Comparison of ENCODE assay signal across 30 cellular contexts in the genomic region with DNA sequence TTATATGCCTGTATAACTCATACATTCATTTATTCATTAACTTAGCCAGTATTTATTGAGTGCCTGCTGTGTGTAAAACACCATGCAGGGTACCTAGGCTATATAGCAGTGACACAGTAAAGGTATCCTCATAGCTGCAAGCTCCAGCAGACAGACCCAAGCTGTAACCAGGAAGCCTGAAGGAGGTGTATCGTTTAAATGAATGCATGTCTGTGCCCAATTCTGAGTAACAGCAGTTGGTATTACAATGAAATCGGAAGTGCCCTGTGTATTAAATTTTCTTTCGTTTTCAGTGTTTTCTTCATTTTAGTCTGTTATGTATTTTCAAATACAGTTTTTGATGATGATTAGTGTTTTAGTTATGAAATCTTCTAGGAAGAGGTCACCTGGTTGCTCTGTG.
"Had no signal": no experiment of that assay in that cellular context is flagged by ENCODE, and none has a peak within 500 bp of the region (broad histone marks: within the 10 kb centered on the region; RNA-seq: fewer than 3 reads in every experiment).

No MANE protein-coding gene starts in this region.

- H3K27me3 ChIP-seq: adrenal gland, body of pancreas, esophagus squamous epithelium, gastroesophageal sphincter, heart right ventricle had no signal

- H3K27ac Mint-ChIP-seq: activated B cell treated with CpG ODN at 0.5 μM for 24 hours; activated CD4-positive, alpha-beta T cell treated with anti-CD3 and anti-CD28 coated beads, Interleukin-2, amount 10 ng/mL, durations not matched to agents 24 days and 14 days; activated CD8-positive, alpha-beta T cell treated with anti-CD3 and anti-CD28 coated beads for 36 hours; activated naive CD4-positive, alpha-beta T cell treated with anti-CD3 and anti-CD28 coated beads for 36 hours; activated naive CD4-positive, alpha-beta T cell treated with anti-CD3 and anti-CD28 coated beads, Interleukin-2, amount 50 U/mL, for 24 hours; activated naive CD8-positive, alpha-beta T cell treated with anti-CD3 and anti-CD28 coated beads for 36 hours; activated naive CD8-positive, alpha-beta T cell treated with anti-CD3 and anti-CD28 coated beads, Interleukin-2, amount 50 U/mL, for 24 hours; activated T-helper 2 cell treated with anti-CD3 and anti-CD28 coated beads, Interferon-gamma antibody, Interleukin-2, Interleukin-4, amounts not matched to agents 10 μg/mL and 5 μg/mL and 100 μg/mL, durations not matched to agents 14 hours and 24 hours and 36 hours; effector memory CD8-positive, alpha-beta T cell; T-helper 17 cell; T-helper 2 cell treated with Interferon-gamma antibody and Interleukin-4, amounts not matched to agents 5 μg/mL and 100 μg/mL, for 36 hours had no signal

- H3K27me3 Mint-ChIP-seq: activated B cell treated with CpG ODN at 0.5 μM for 24 hours; activated CD4-positive, alpha-beta T cell treated with anti-CD3 and anti-CD28 coated beads, Interleukin-2, amount 10 ng/mL, durations not matched to agents 24 days and 14 days; activated CD8-positive, alpha-beta T cell treated with anti-CD3 and anti-CD28 coated beads for 36 hours; activated naive CD4-positive, alpha-beta T cell treated with anti-CD3 and anti-CD28 coated beads, Interleukin-2, amount 50 U/mL, for 24 hours; activated naive CD8-positive, alpha-beta T cell treated with anti-CD3 and anti-CD28 coated beads for 36 hours; activated naive CD8-positive, alpha-beta T cell treated with anti-CD3 and anti-CD28 coated beads, Interleukin-2, amount 50 U/mL, for 24 hours; effector memory CD8-positive, alpha-beta T cell; T-helper 17 cell had no signal

- FAIRE-seq: colon had no signal

- H3K4me3 Mint-ChIP-seq: activated B cell treated with CpG ODN at 0.5 μM for 24 hours; activated CD4-positive, alpha-beta T cell treated with anti-CD3 and anti-CD28 coated beads, Interleukin-2, amount 10 ng/mL, durations not matched to agents 24 days and 14 days; activated CD8-positive, alpha-beta T cell treated with anti-CD3 and anti-CD28 coated beads for 36 hours; activated naive CD4-positive, alpha-beta T cell treated with anti-CD3 and anti-CD28 coated beads for 36 hours; activated naive CD4-positive, alpha-beta T cell treated with anti-CD3 and anti-CD28 coated beads, Interleukin-2, amount 50 U/mL, for 24 hours; activated naive CD8-positive, alpha-beta T cell treated with anti-CD3 and anti-CD28 coated beads for 36 hours; activated naive CD8-positive, alpha-beta T cell treated with anti-CD3 and anti-CD28 coated beads, Interleukin-2, amount 50 U/mL, for 24 hours; activated T-cell treated with anti-CD3 and anti-CD28 coated beads, Interleukin-2, amount 50 U/mL, for 4 hours; effector memory CD8-positive, alpha-beta T cell; T-helper 17 cell; T-helper 2 cell treated with Interferon-gamma antibody and Interleukin-4, amounts not matched to agents 5 μg/mL and 100 μg/mL, for 36 hours had no signal

- ATAC-seq: activated CD8-positive, alpha-beta T cell treated with anti-CD3 and anti-CD28 coated beads for 36 hours; activated naive CD8-positive, alpha-beta T cell treated with anti-CD3 and anti-CD28 coated beads, Interleukin-2, amount 50 U/mL, for 24 hours; activated T-cell treated with anti-CD3 and anti-CD28 coated beads, Interleukin-2, amount 50 U/mL, for 4 hours; body of pancreas; effector memory CD8-positive, alpha-beta T cell; gastroesophageal sphincter; heart right ventricle; T-helper 17 cell had no signal

- H3K4me3 ChIP-seq: adrenal gland, body of pancreas, esophagus squamous epithelium, gastroesophageal sphincter, heart right ventricle had no signal

- H3K36me3 ChIP-seq: adrenal gland, esophagus squamous epithelium, gastroesophageal sphincter, heart right ventricle, WERI-Rb-1 had no signal

- H3K9me3 Mint-ChIP-seq: activated B cell treated with CpG ODN at 0.5 μM for 24 hours; activated CD4-positive, alpha-beta T cell treated with anti-CD3 and anti-CD28 coated beads, Interleukin-2, amount 10 ng/mL, durations not matched to agents 24 days and 14 days; activated CD8-positive, alpha-beta T cell treated with anti-CD3 and anti-CD28 coated beads for 36 hours; activated naive CD4-positive, alpha-beta T cell treated with anti-CD3 and anti-CD28 coated beads for 36 hours; activated naive CD4-positive, alpha-beta T cell treated with anti-CD3 and anti-CD28 coated beads, Interleukin-2, amount 50 U/mL, for 24 hours; activated naive CD8-positive, alpha-beta T cell treated with anti-CD3 and anti-CD28 coated beads for 36 hours; activated naive CD8-positive, alpha-beta T cell treated with anti-CD3 and anti-CD28 coated beads, Interleukin-2, amount 50 U/mL, for 24 hours; activated T-cell treated with anti-CD3 and anti-CD28 coated beads, Interleukin-2, amount 50 U/mL, for 4 hours; activated T-helper 2 cell treated with anti-CD3 and anti-CD28 coated beads, Interferon-gamma antibody, Interleukin-2, Interleukin-4, amounts not matched to agents 10 μg/mL and 5 μg/mL and 100 μg/mL, durations not matched to agents 14 hours and 24 hours and 36 hours; effector memory CD8-positive, alpha-beta T cell; T-helper 2 cell treated with Interferon-gamma antibody and Interleukin-4, amounts not matched to agents 5 μg/mL and 100 μg/mL, for 36 hours had no signal

- H3K27ac ChIP-seq: adrenal gland, body of pancreas, epithelial cell of prostate, esophagus squamous epithelium, gastroesophageal sphincter, heart right ventricle, WERI-Rb-1 had no signal

- DNase-seq: activated B cell treated with CpG ODN at 0.5 μM for 24 hours; activated CD4-positive, alpha-beta T cell treated with anti-CD3 and anti-CD28 coated beads, Interleukin-2, amount 10 ng/mL, durations not matched to agents 24 days and 14 days; activated CD8-positive, alpha-beta memory T cell treated with anti-CD3 and anti-CD28 coated beads for 24 hours; activated CD8-positive, alpha-beta T cell treated with anti-CD3 and anti-CD28 coated beads for 36 hours; activated effector memory CD4-positive, alpha-beta T cell treated with anti-CD3 and anti-CD28 coated beads, Interleukin-2, amount 50 U/mL, for 16 hours; activated naive CD4-positive, alpha-beta T cell treated with anti-CD3 and anti-CD28 coated beads for 36 hours; activated naive CD8-positive, alpha-beta T cell treated with anti-CD3 and anti-CD28 coated beads for 36 hours; activated naive CD8-positive, alpha-beta T cell treated with anti-CD3 and anti-CD28 coated beads, Interleukin-2, amount 50 U/mL, for 24 hours; activated T-cell treated with anti-CD3 and anti-CD28 coated beads, Interleukin-2, amount 50 U/mL, for 4 hours; adrenal gland; amygdala; aorta; body of pancreas; caudate nucleus; cortex of kidney; dermis blood vessel endothelial cell; effector CD4-positive, alpha-beta T cell; effector memory CD8-positive, alpha-beta T cell; esophagus squamous epithelium; foreskin melanocyte; heart right ventricle; T-helper 17 cell; T1000; WERI-Rb-1 had no signal

- H3K9me3 ChIP-seq: adrenal gland, body of pancreas, esophagus squamous epithelium, gastroesophageal sphincter, heart right ventricle had no signal

- H3K4me1 Mint-ChIP-seq: activated CD4-positive, alpha-beta T cell treated with anti-CD3 and anti-CD28 coated beads, Interleukin-2, amount 10 ng/mL, durations not matched to agents 24 days and 14 days; activated naive CD4-positive, alpha-beta T cell treated with anti-CD3 and anti-CD28 coated beads, Interleukin-2, amount 50 U/mL, for 24 hours; activated naive CD8-positive, alpha-beta T cell treated with anti-CD3 and anti-CD28 coated beads for 36 hours; activated naive CD8-positive, alpha-beta T cell treated with anti-CD3 and anti-CD28 coated beads, Interleukin-2, amount 50 U/mL, for 24 hours; T-helper 17 cell had no signal
